Comparison of ENCODE assay signal across 28 cellular contexts in the genomic region with DNA sequence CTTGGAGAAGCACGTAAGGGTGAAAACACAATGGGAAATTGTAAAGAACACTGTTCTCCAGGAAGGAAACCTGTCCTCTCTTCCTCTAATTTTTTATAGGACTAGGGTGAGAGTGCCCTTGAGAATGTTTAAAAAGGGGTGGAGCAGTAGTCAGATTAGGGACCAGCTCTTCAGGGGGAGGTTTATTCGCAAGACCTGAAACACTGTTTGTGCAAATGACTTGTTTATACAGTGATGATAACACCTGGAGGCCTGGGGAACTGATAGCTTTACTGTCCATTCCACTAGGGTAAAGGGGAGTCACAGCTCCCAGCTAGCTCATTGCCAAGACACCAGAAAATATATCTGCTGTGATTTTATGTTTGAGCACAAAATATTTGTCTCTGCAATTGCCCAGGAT. TPM values are rescaled to one million over a fixed set of nuclear protein-coding genes. Genes with fewer than 3 reads are reported as not detected.
"Had no signal": no experiment of that assay in that cellular context is flagged by ENCODE, and none has a peak within 500 bp of the region (broad histone marks: within the 10 kb centered on the region; RNA-seq: fewer than 3 reads in every experiment).

No MANE protein-coding gene starts in this region.

- DNase-seq: activated CD4-positive, alpha-beta memory T cell treated with anti-CD3 and anti-CD28 coated beads, Interleukin-2, amount 10 ng/mL, durations not matched to agents 7 days and 5 days; activated CD4-positive, alpha-beta T cell treated with anti-CD3 and anti-CD28 coated beads, Interleukin-2, amount 50 U/mL, for 1 hour; activated CD4-positive, CD25-positive, alpha-beta regulatory T cell; activated CD8-positive, alpha-beta memory T cell treated with anti-CD3 and anti-CD28 coated beads, Interleukin-2, amount 50 U/mL, for 48 hours; activated gamma-delta T cell; activated naive CD4-positive, alpha-beta T cell treated with anti-CD3 and anti-CD28 coated beads for 36 hours; activated T-cell treated with anti-CD3 and anti-CD28 coated beads, Interleukin-2, amount 50 U/mL, for 1 hour; amygdala; brain microvascular endothelial cell; Kasumi-1; KBM-7; NCI-H1105 treated with DMSO at 0.1 percent for 48 hours; NCI-H1694; NCI-H2029; NCI-H446; Right ventricle myocardium superior; RPMI8226; SJCRH30; SK-N-SH; T-helper 1 cell had no signal

- H3K4me1 ChIP-seq: SJCRH30 had no signal

- H3K4me3 Mint-ChIP-seq: activated CD4-positive, alpha-beta memory T cell treated with anti-CD3 and anti-CD28 coated beads, Interleukin-2, amount 10 ng/mL, durations not matched to agents 7 days and 5 days; activated naive CD4-positive, alpha-beta T cell treated with anti-CD3 and anti-CD28 coated beads for 36 hours; activated naive CD8-positive, alpha-beta T cell had no signal

- H3K27me3 ChIP-seq: brain microvascular endothelial cell, SJCRH30 had no signal

- FAIRE-seq: astrocyte, colon had no signal

- H3K27me3 Mint-ChIP-seq: activated CD4-positive, alpha-beta memory T cell treated with anti-CD3 and anti-CD28 coated beads, Interleukin-2, amount 10 ng/mL, durations not matched to agents 7 days and 5 days; activated naive CD8-positive, alpha-beta T cell had no signal

- H3K27ac Mint-ChIP-seq: activated CD4-positive, alpha-beta memory T cell treated with anti-CD3 and anti-CD28 coated beads, Interleukin-2, amount 10 ng/mL, durations not matched to agents 7 days and 5 days; activated naive CD4-positive, alpha-beta T cell treated with anti-CD3 and anti-CD28 coated beads for 36 hours; activated naive CD8-positive, alpha-beta T cell had no signal

- H3K36me3 Mint-ChIP-seq: activated naive CD8-positive, alpha-beta T cell had no signal

- H3K4me3 ChIP-seq: cardiac muscle cell, SJCRH30 had no signal

- H3K9me3 ChIP-seq: SJCRH30, SK-N-SH had no signal

- H3K36me3 ChIP-seq: brain microvascular endothelial cell, cardiac muscle cell, SJCRH30 had no signal

- ATAC-seq: Panc1 had no signal

- H3K9me3 Mint-ChIP-seq: activated CD4-positive, alpha-beta memory T cell treated with anti-CD3 and anti-CD28 coated beads, Interleukin-2, amount 10 ng/mL, durations not matched to agents 7 days and 5 days had no signal

- H3K4me1 Mint-ChIP-seq: activated CD4-positive, alpha-beta memory T cell treated with anti-CD3 and anti-CD28 coated beads, Interleukin-2, amount 10 ng/mL, durations not matched to agents 7 days and 5 days had no signal

- H3K27ac ChIP-seq: brain microvascular endothelial cell, cardiac muscle cell, SJCRH30, VCaP had no signal

RNA-seq across cellular contexts. Expression of a gene that starts 8.1 kb away (rescaled TPM):
- total RNA-seq: activated CD4-positive, alpha-beta memory T cell treated with anti-CD3 and anti-CD28 coated beads, Interleukin-2, amount 10 ng/mL, durations not matched to agents 7 days and 5 days; activated naive CD4-positive, alpha-beta T cell treated with anti-CD3 and anti-CD28 coated beads for 36 hours; cardiac muscle cell; OCI-LY7; Right ventricle myocardium superior; SJCRH30; T-helper 2 cell treated with Interferon-gamma antibody and Interleukin-4, amounts not matched to agents 100 ng/mL and 5 ng/mL, for 36 hours had no signal
- polyA plus RNA-seq: cardiac muscle cell had no signal
